8 cellular contexts compared by ENCODE assay signal in the genomic region with DNA sequence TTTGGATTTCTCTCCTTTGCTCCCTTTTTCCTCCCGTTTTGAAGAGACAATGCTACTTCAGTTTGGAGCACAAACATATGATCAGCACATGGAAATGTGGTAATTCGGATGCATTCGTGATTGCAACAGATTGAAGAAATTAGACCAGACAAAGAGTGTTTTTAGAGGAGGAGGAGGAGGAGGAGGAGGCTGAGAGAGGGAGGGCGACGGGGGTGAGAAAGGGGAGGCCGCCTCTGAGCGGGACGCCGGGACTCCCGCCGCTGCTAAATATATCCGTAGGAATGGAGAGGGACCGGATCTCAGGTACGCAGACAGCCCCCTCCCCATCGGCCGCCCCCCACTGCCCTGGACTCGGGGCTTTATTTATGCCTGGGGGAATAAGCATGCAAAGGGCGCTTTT.
DNase-seq lines count a peak whose midpoint lies in the region; ATAC-seq and TF ChIP-seq lines count a peak whose summit lies in the region.

No MANE protein-coding gene starts in this region.

- TF ChIP-seq CTCF in natural killer cell (IDR thresholded peaks at IDR 0.05): no peak
- no peak for TF ChIP-seq CTCF in neural progenitor cell (IDR thresholded peaks at IDR 0.05)

- H3K4me3 ChIP-seq in aorta (ENCODE audit: low read length in 2 of 2) (peak overlapping the region; percentile 43 to 44), neural progenitor cell (no peak overlapping the region)

- no peaks in the 10 kb centered on the region for H3K27me3 Mint-ChIP-seq in natural killer cell treated with Interleukin-12 subunit alpha and Interleukin-12 subunit beta and Interleukin-15 and Interleukin-18, amount 100 ng/mL, for 72 hours
- no peaks in the 10 kb centered on the region for H3K27me3 Mint-ChIP-seq in natural killer cell (ENCODE audit: low read depth in 2 of 2)
- no peaks in the 10 kb centered on the region for H3K27me3 Mint-ChIP-seq in memory B cell
- H3K27me3 Mint-ChIP-seq in neural progenitor cell (ENCODE audit: insufficient read depth, low read depth): peaks cover 9% of the 10 kb centered on the region

- H3K4me1 ChIP-seq in aorta (ENCODE audit: control insufficient read depth in 1 of 2, insufficient read depth in 2 of 2, low read length in 2 of 2) (peaks cover 0 to 2% of the 10 kb centered on the region in 2 donors), neural progenitor cell (peaks cover 30% of the 10 kb centered on the region)

- H2AFZ ChIP-seq in neural progenitor cell (replicated peaks): no peak overlapping the region

- no peak for ATAC-seq in natural killer cell treated with Interleukin-12 subunit alpha and Interleukin-12 subunit beta and Interleukin-15 and Interleukin-18, amount 100 ng/mL, for 72 hours
- ATAC-seq in natural killer cell (no peak), memory B cell (ENCODE audit: low read depth) (no peak), aorta (ENCODE audit: low FRiP score) (no peak)

- H3K4me1 Mint-ChIP-seq in natural killer cell treated with Interleukin-12 subunit alpha and Interleukin-12 subunit beta and Interleukin-15 and Interleukin-18, amount 100 ng/mL, for 72 hours (ENCODE audit: low read depth in 2 of 2): peaks cover 23 to 29% of the 10 kb centered on the region in 2 donors
- H3K4me1 Mint-ChIP-seq in natural killer cell (peaks cover 20 to 37% of the 10 kb centered on the region in 2 donors), memory B cell (peaks cover 61% of the 10 kb centered on the region), neural progenitor cell (peaks cover 49% of the 10 kb centered on the region)

- no peaks in the 10 kb centered on the region for H4K20me1 ChIP-seq in neural progenitor cell (ENCODE audit: low read depth)

- H3K79me2 ChIP-seq in neural progenitor cell (ENCODE audit: low read depth): no peaks in the 10 kb centered on the region

- peak overlapping the region; percentile 66 to 83 for H3K27ac Mint-ChIP-seq in natural killer cell treated with Interleukin-12 subunit alpha and Interleukin-12 subunit beta and Interleukin-15 and Interleukin-18, amount 100 ng/mL, for 72 hours
- H3K27ac Mint-ChIP-seq in natural killer cell (no peak overlapping the region), memory B cell (peak overlapping the region; percentile 98), neural progenitor cell (no peak overlapping the region)

- no peak overlapping the region for H3K9ac ChIP-seq in neural progenitor cell

- no peaks in the 10 kb centered on the region for H3K36me3 Mint-ChIP-seq in natural killer cell treated with Interleukin-12 subunit alpha and Interleukin-12 subunit beta and Interleukin-15 and Interleukin-18, amount 100 ng/mL, for 72 hours
- H3K36me3 Mint-ChIP-seq in natural killer cell (no peaks in the 10 kb centered on the region), memory B cell (no peaks in the 10 kb centered on the region), neural progenitor cell (no peaks in the 10 kb centered on the region)

- H3K27me3 ChIP-seq in aorta (ENCODE audit: control insufficient read depth in 1 of 2, insufficient read depth in 2 of 2, low read length in 1 of 2) (no peaks in the 10 kb centered on the region), neural progenitor cell (no peaks in the 10 kb centered on the region)

- H3K4me3 Mint-ChIP-seq in natural killer cell treated with Interleukin-12 subunit alpha and Interleukin-12 subunit beta and Interleukin-15 and Interleukin-18, amount 100 ng/mL, for 72 hours: peak overlapping the region; percentile 19
- H3K4me3 Mint-ChIP-seq in natural killer cell (no peak overlapping the region), memory B cell (peak overlapping the region; percentile 90), neural progenitor cell (no peak overlapping the region)

- H3K9me3 Mint-ChIP-seq in natural killer cell treated with Interleukin-12 subunit alpha and Interleukin-12 subunit beta and Interleukin-15 and Interleukin-18, amount 100 ng/mL, for 72 hours: no peaks in the 10 kb centered on the region
- H3K9me3 Mint-ChIP-seq in natural killer cell (peaks cover 0 to under 1% of the 10 kb centered on the region in 2 donors), memory B cell (no peaks in the 10 kb centered on the region), neural progenitor cell (no peaks in the 10 kb centered on the region)

- H3K27ac ChIP-seq in aorta (ENCODE audit: low read depth in 1 of 2, low read length in 2 of 2) (peak overlapping the region; percentile 2 to 85), neural progenitor cell (no peak overlapping the region)

- H3K9me3 ChIP-seq in aorta (ENCODE audit: control insufficient read depth, low read length) (no peaks in the 10 kb centered on the region), neural progenitor cell (ENCODE audit: low read depth) (no peaks in the 10 kb centered on the region)

- no peaks in the 10 kb centered on the region for H3K36me3 ChIP-seq in aorta (ENCODE audit: control insufficient read depth in 1 of 2, insufficient read depth in 2 of 2, low read length in 1 of 2)
- no peaks in the 10 kb centered on the region for H3K36me3 ChIP-seq in neural progenitor cell

- 2 to 9% methylated on average over 18 of the region's 18 CpGs for WGBS in aorta, 2 donors

- intact Hi-C loops in natural killer cell (cut with micrococcal nuclease): loop anchor here (10.0 kb wide), 1 partner anchor 345 kb away; no protein-coding TSS in a partner anchor
- intact Hi-C loops in aorta (cut with DNase I): no loop called here

- H3F3A ChIP-seq in neural progenitor cell (ENCODE audit: low read depth): peaks cover 3% of the 10 kb centered on the region

- DNase-seq in natural killer cell treated with Interleukin-12 subunit alpha and Interleukin-12 subunit beta and Interleukin-15 and Interleukin-18, amount 100 ng/mL, for 72 hours (ENCODE audit: low spot score): peak; percentile 29
- DNase-seq in natural killer cell (no peak), amniotic epithelial cell (ENCODE audit: low read depth) (peak; percentile 88), memory B cell (ENCODE audit: low spot score in 2 of 2) (no peak), aorta (peak in 1 of 2 donors; percentile 83), GOT3 (lab: John Stamatoyannopoulos, UW) (no peak), neural progenitor cell (ENCODE audit: low spot score) (no peak), midbrain (lab: John Stamatoyannopoulos, UW) (no peak)

- H3K4me2 ChIP-seq in neural progenitor cell: no peak overlapping the region

Comparison
In these comparisons a context has a peak if more than half of its experiments do, and no peak if none do; other contexts are left out.
1. DNase-seq: peak in natural killer cell treated with Interleukin-12 subunit alpha and Interleukin-12 subunit beta and Interleukin-15 and Interleukin-18, amount 100 ng/mL, for 72 hours (single experiment) and amniotic epithelial cell (single experiment); none in natural killer cell (single experiment), memory B cell (0 of 2), GOT3 (single experiment), neural progenitor cell (single experiment) and midbrain (single experiment).
2. H3K27ac Mint-ChIP-seq: peak in natural killer cell treated with Interleukin-12 subunit alpha and Interleukin-12 subunit beta and Interleukin-15 and Interleukin-18, amount 100 ng/mL, for 72 hours (2 of 2) and memory B cell (single experiment); none in natural killer cell (0 of 2) and neural progenitor cell (single experiment).
3. H3K4me3 Mint-ChIP-seq: peak in natural killer cell treated with Interleukin-12 subunit alpha and Interleukin-12 subunit beta and Interleukin-15 and Interleukin-18, amount 100 ng/mL, for 72 hours (single experiment) and memory B cell (single experiment); none in natural killer cell (single experiment) and neural progenitor cell (single experiment).